1 cellular context compared by ENCODE assay signal in genomic region chr18:57649536-57650495, GRCh38.
TF ChIP-seq lines count a peak whose summit lies in the region.

No MANE protein-coding gene starts in this region.

TF ChIP-seq in GM12878, 131 proteins besides CTCF, POLR2A, EP300 and RAD21 (continued from another document):
- no peak for TF ChIP-seq ATF3 (IDR thresholded peaks at IDR 0.05; ENCODE audit: borderline replicate concordance, extremely low read depth, low read depth, low read length)
- TF ChIP-seq ATF7 (IDR thresholded peaks at IDR 0.05; ENCODE audit: low read depth) = peak; percentile 68
- peak; percentile 40; the same call in 1 of the 2 replicates for TF ChIP-seq IKZF1 (conservative IDR thresholded peaks at IDR 0.05)
- peak; percentile 15 to 43; a peak in 1 of 4 replicates for TF ChIP-seq IKZF2 (IDR thresholded peaks at IDR 0.05)
- no peak for TF ChIP-seq HCFC1 (IDR thresholded peaks at IDR 0.05; ENCODE audit: low read length)
- TF ChIP-seq ETV6 (conservative IDR thresholded peaks at IDR 0.05 in 1 of 2, IDR thresholded peaks at IDR 0.05 in 1 of 2; ENCODE audit: borderline replicate concordance in 1 of 2, low read depth in 1 of 2) = no peak
- no peak for TF ChIP-seq ZSCAN29 (IDR thresholded peaks at IDR 0.05)
- peak; percentile 74 to 87 for TF ChIP-seq BHLHE40 (IDR thresholded peaks at IDR 0.05; ENCODE audit: borderline replicate concordance in 1 of 2, low read depth in 2 of 2, low read length in 1 of 2)
- peak; percentile 54; the same call in 1 of the 2 replicates for TF ChIP-seq BMI1 (IDR thresholded peaks at IDR 0.05; ENCODE audit: borderline replicate concordance)
- TF ChIP-seq IRF4 (IDR thresholded peaks at IDR 0.05; ENCODE audit: low read depth, low read length) = peak; percentile 86; the same call in 1 of the 2 replicates
- peak in 1 of 2 experiments; percentile 38; a peak in 1 of 4 replicates for TF ChIP-seq CEBPB (IDR thresholded peaks at IDR 0.05; ENCODE audit: borderline replicate concordance in 1 of 2, low read depth in 2 of 2, low read length in 2 of 2)
- peak; percentile 41; the same call in 1 of the 2 replicates for TF ChIP-seq GATAD2B (conservative IDR thresholded peaks at IDR 0.05; ENCODE audit: low read depth)
- TF ChIP-seq MTA2 (IDR thresholded peaks at IDR 0.05; ENCODE audit: low read depth) = peak; percentile 95
- no peak for TF ChIP-seq RUNX3 (IDR thresholded peaks at IDR 0.05; ENCODE audit: low read length)
- TF ChIP-seq PKNOX1 (IDR thresholded peaks at IDR 0.05) = peak; percentile 44; the same call in 1 of the 2 replicates
- peak; percentile 78 for TF ChIP-seq JUNB (IDR thresholded peaks at IDR 0.05)
- peak; percentile 65; the same call in 1 of the 2 replicates for TF ChIP-seq SPI1 (IDR thresholded peaks at IDR 0.05; ENCODE audit: borderline replicate concordance, insufficient read depth, low read depth, low read length)
- TF ChIP-seq PML (IDR thresholded peaks at IDR 0.05; ENCODE audit: low read length) = no peak
TF ChIP-seq in GM12878: peak in this region for 17.
